In genomic region chrX:118062817-118063615, GRCh38 we compare ENCODE assay signal across 11 cellular contexts. TPM values are rescaled to one million over a fixed set of nuclear protein-coding genes. Genes with fewer than 3 reads are reported as not detected.
DNase-seq lines count a peak whose midpoint lies in the region; ATAC-seq lines count a peak whose summit lies in the region.
"Had no signal": no experiment of that assay in that cellular context is flagged by ENCODE, and none has a peak within 500 bp of the region (broad histone marks: within the 10 kb centered on the region; RNA-seq: fewer than 3 reads in every experiment).

No MANE protein-coding gene starts in this region.

- peak; percentile 73 for ATAC-seq in GM19328 (IDR thresholded peaks at IDR 0.05; ENCODE audit: unreplicated experiment)
- ATAC-seq in HG02571 (IDR thresholded peaks at IDR 0.05; ENCODE audit: unreplicated experiment) = peak; percentile 81
- peak; percentile 82 for ATAC-seq in HG03159 (IDR thresholded peaks at IDR 0.05; ENCODE audit: unreplicated experiment)
- no peak for ATAC-seq in esophagus mucosa
- ATAC-seq: activated CD8-positive, alpha-beta T cell treated with anti-CD3 and anti-CD28 coated beads, Interleukin-2, amount 10 ng/mL, durations not matched to agents 7 days and 5 days had no signal

- DNase-seq in NCI-H2227 (lab: John Stamatoyannopoulos, UW; ENCODE audit: unreplicated experiment) = no peak
- DNase-seq in NCI-H345 treated with DMSO at 0.1 percent for 48 hours (lab: John Stamatoyannopoulos, UW; ENCODE audit: unreplicated experiment) = no peak
- DNase-seq in NCI-H1417 treated with DMSO at 0.1 percent for 48 hours (lab: John Stamatoyannopoulos, UW) = no peak
- DNase-seq: activated CD8-positive, alpha-beta T cell treated with anti-CD3 and anti-CD28 coated beads, Interleukin-2, amount 10 ng/mL, durations not matched to agents 7 days and 5 days; colonic mucosa; NCI-H226; stimulated activated CD4-positive, alpha-beta T cell treated with anti-CD3 and anti-CD28 coated beads, Interleukin-4, amount 100 ng/mL, for 4 hours had no signal

RNA-seq across cellular contexts. Expression of gene KLHL13, which starts 53.6 kb away (rescaled TPM):
- total RNA-seq in esophagus mucosa = 3.2 TPM
